Comparison of ENCODE assay signal across 1 cellular context in the genomic region with DNA sequence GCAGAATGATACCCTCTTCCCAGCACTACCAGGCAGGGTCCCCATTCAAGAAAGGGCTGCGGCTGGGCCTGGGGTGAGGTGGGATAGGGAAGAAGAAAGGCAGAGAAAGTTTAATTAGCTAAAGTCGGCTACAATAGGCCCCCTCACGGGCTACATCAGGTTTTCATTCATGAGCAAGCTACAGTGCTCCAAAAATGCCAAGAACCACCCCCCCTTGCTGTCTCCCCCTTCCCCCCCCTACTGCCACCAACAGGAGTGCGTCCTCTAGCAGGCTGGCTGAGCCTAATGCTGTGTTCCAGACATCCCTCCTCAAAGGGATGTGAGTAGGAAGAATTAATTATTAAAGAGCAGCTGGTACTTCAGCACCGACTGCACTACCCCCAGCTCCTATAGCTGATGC.
TF ChIP-seq lines count a peak whose summit lies in the region.

No MANE protein-coding gene starts in this region.

TF ChIP-seq in HCT116, 20 proteins besides CTCF, POLR2A, EP300 and RAD21:
- TF ChIP-seq SP1 (IDR thresholded peaks at IDR 0.05; ENCODE audit: low read depth) (no peak), SIN3A (IDR thresholded peaks at IDR 0.05; ENCODE audit: low read depth) (no peak), EGR1 (IDR thresholded peaks at IDR 0.05; ENCODE audit: low read depth) (no peak), EZH2 (IDR thresholded peaks at IDR 0.05) (no peak), JUND (IDR thresholded peaks at IDR 0.05) (no peak), ELF1 (IDR thresholded peaks at IDR 0.05; ENCODE audit: borderline replicate concordance, low read depth) (no peak), EZH2phosphoT487 (IDR thresholded peaks at IDR 0.05; ENCODE audit: borderline replicate concordance) (no peak), ZFX (IDR thresholded peaks at IDR 0.05) (no peak), CBX3 (IDR thresholded peaks at IDR 0.05; ENCODE audit: low read depth) (no peak), POLR2AphosphoS5 (IDR thresholded peaks at IDR 0.05; ENCODE audit: low read depth, low read length) (no peak), YY1 (IDR thresholded peaks at IDR 0.05; ENCODE audit: extremely low read depth, insufficient replicate concordance, low read depth, low read length) (no peak), ZNF274 (IDR thresholded peaks at IDR 0.05; ENCODE audit: low read depth, low read length) (no peak), FOSL1 (IDR thresholded peaks at IDR 0.05; ENCODE audit: low read depth) (no peak), CEBPB (IDR thresholded peaks at IDR 0.05; ENCODE audit: low read depth) (no peak)
- TF ChIP-seq, protein P1, sequence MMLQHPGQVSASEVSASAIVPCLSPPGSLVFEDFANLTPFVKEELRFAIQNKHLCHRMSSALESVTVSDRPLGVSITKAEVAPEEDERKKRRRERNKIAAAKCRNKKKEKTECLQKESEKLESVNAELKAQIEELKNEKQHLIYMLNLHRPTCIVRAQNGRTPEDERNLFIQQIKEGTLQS (IDR thresholded peaks at IDR 0.05): no peak
- TF ChIP-seq, protein P2, sequence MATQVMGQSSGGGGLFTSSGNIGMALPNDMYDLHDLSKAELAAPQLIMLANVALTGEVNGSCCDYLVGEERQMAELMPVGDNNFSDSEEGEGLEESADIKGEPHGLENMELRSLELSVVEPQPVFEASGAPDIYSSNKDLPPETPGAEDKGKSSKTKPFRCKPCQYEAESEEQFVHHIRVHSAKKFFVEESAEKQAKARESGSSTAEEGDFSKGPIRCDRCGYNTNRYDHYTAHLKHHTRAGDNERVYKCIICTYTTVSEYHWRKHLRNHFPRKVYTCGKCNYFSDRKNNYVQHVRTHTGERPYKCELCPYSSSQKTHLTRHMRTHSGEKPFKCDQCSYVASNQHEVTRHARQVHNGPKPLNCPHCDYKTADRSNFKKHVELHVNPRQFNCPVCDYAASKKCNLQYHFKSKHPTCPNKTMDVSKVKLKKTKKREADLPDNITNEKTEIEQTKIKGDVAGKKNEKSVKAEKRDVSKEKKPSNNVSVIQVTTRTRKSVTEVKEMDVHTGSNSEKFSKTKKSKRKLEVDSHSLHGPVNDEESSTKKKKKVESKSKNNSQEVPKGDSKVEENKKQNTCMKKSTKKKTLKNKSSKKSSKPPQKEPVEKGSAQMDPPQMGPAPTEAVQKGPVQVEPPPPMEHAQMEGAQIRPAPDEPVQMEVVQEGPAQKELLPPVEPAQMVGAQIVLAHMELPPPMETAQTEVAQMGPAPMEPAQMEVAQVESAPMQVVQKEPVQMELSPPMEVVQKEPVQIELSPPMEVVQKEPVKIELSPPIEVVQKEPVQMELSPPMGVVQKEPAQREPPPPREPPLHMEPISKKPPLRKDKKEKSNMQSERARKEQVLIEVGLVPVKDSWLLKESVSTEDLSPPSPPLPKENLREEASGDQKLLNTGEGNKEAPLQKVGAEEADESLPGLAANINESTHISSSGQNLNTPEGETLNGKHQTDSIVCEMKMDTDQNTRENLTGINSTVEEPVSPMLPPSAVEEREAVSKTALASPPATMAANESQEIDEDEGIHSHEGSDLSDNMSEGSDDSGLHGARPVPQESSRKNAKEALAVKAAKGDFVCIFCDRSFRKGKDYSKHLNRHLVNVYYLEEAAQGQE (IDR thresholded peaks at IDR 0.05; ENCODE audit: low read depth): no peak
- TF ChIP-seq, protein P3, sequence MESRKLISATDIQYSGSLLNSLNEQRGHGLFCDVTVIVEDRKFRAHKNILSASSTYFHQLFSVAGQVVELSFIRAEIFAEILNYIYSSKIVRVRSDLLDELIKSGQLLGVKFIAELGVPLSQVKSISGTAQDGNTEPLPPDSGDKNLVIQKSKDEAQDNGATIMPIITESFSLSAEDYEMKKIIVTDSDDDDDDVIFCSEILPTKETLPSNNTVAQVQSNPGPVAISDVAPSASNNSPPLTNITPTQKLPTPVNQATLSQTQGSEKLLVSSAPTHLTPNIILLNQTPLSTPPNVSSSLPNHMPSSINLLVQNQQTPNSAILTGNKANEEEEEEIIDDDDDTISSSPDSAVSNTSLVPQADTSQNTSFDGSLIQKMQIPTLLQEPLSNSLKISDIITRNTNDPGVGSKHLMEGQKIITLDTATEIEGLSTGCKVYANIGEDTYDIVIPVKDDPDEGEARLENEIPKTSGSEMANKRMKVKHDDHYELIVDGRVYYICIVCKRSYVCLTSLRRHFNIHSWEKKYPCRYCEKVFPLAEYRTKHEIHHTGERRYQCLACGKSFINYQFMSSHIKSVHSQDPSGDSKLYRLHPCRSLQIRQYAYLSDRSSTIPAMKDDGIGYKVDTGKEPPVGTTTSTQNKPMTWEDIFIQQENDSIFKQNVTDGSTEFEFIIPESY (IDR thresholded peaks at IDR 0.05; ENCODE audit: extremely low read depth, insufficient replicate concordance, low read length): no peak
